Comparison of ENCODE assay signal across 8 cellular contexts in genomic region chr2:24360050-24360962, GRCh38. TPM values are rescaled to one million over a fixed set of nuclear protein-coding genes. Genes with fewer than 3 reads are reported as not detected.
DNase-seq lines count a peak whose midpoint lies in the region; ATAC-seq, FAIRE-seq and TF ChIP-seq lines count a peak whose summit lies in the region.

Gene ITSN2, minus strand, starts transcription at chr2:24360536. Its CDS starts 32,454 bp downstream, at chr2:24328082.

- H3K27me3 Mint-ChIP-seq in osteocyte (ENCODE audit: unreplicated experiment), result no peaks in the 10 kb centered on the region

- peak; percentile 72 for TF ChIP-seq POLR2A in H54 (IDR thresholded peaks at IDR 0.05; ENCODE audit: low read depth, low read length)

- no peaks in the 10 kb centered on the region for H3K36me3 ChIP-seq in thoracic aorta

- peaks cover 0 to 4% of the 10 kb centered on the region in 2 donors for H3K9me3 Mint-ChIP-seq in activated naive CD4-positive, alpha-beta T cell treated with anti-CD3 and anti-CD28 coated beads, Interleukin-2, amount 50 U/mL, for 72 hours
- no peaks in the 10 kb centered on the region for H3K9me3 Mint-ChIP-seq in osteocyte (ENCODE audit: unreplicated experiment)

- H3K36me3 Mint-ChIP-seq in activated naive CD4-positive, alpha-beta T cell treated with anti-CD3 and anti-CD28 coated beads, Interleukin-2, amount 50 U/mL, for 72 hours, result peaks cover 4 to 7% of the 10 kb centered on the region in 2 donors
- no peaks in the 10 kb centered on the region for H3K36me3 Mint-ChIP-seq in osteocyte (ENCODE audit: unreplicated experiment)

- no peak for TF ChIP-seq CTCF in osteocyte (IDR thresholded peaks at IDR 0.05)
- TF ChIP-seq CTCF in thoracic aorta (IDR thresholded peaks at IDR 0.05), result no peak

- H3K4me1 ChIP-seq in thoracic aorta (ENCODE audit: control insufficient read depth in 1 of 2, low read depth in 2 of 2), result peaks cover 22 to 29% of the 10 kb centered on the region in 2 donors

- H3K27ac Mint-ChIP-seq in activated naive CD4-positive, alpha-beta T cell treated with anti-CD3 and anti-CD28 coated beads, Interleukin-2, amount 50 U/mL, for 72 hours, result peak within 1 kb of the TSS; percentile 89 to 97
- peak within 1 kb of the TSS; percentile 91 for H3K27ac Mint-ChIP-seq in osteocyte (ENCODE audit: unreplicated experiment)

- no peaks in the 10 kb centered on the region for H3K9me3 ChIP-seq in thoracic aorta

- no peaks in the 10 kb centered on the region for H3K27me3 ChIP-seq in thoracic aorta (replicated peaks; ENCODE audit: insufficient read depth)

- peak; percentile 91 to 92 for ATAC-seq in activated naive CD4-positive, alpha-beta T cell treated with anti-CD3 and anti-CD28 coated beads, Interleukin-2, amount 50 U/mL, for 72 hours
- ATAC-seq in thoracic aorta (ENCODE audit: insufficient number of reproducible peaks, low FRiP score, low read depth), result peak; percentile 75

- peak within 1 kb of the TSS; percentile 95 to 97 for H3K27ac ChIP-seq in thoracic aorta

- peak within 1 kb of the TSS; percentile 86 for H3K4me3 ChIP-seq in thoracic aorta

- H3K4me3 Mint-ChIP-seq in osteocyte (ENCODE audit: unreplicated experiment), result peak within 1 kb of the TSS; percentile 79

- H3K4me1 Mint-ChIP-seq in osteocyte (ENCODE audit: unreplicated experiment), result peaks cover 36% of the 10 kb centered on the region

- peak; percentile 18 for DNase-seq in GM04503 (ENCODE audit: low read depth)
- DNase-seq in H54 (ENCODE audit: insufficient read length, low spot score), result peak; percentile 78
- DNase-seq in LoVo (ENCODE audit: low spot score), result peak; percentile 82
- peak; percentile 43 for DNase-seq in SKM-1 treated with dmso at 0.1 percent for 144 hours (lab: John Stamatoyannopoulos, UW; ENCODE audit: unreplicated experiment)
- peak; percentile 83 to 85 for DNase-seq in activated naive CD4-positive, alpha-beta T cell treated with anti-CD3 and anti-CD28 coated beads, Interleukin-2, amount 50 U/mL, for 72 hours (ENCODE audit: low spot score in 2 of 2)
- peak; percentile 74 for DNase-seq in glomerular visceral epithelial cell (ENCODE audit: extremely low spot score)
- DNase-seq in osteocyte (ENCODE audit: extremely low spot score, unreplicated experiment), result peak; percentile 92
- DNase-seq in thoracic aorta (ENCODE audit: low spot score), result peak; percentile 24

- no peak for FAIRE-seq in H54 (lab: Jason Lieb, UNC)

RNA-seq across cellular contexts. Expression of gene ITSN2, which starts in this region (rescaled TPM):
- total RNA-seq in activated naive CD4-positive, alpha-beta T cell treated with anti-CD3 and anti-CD28 coated beads, Interleukin-2, amount 50 U/mL, for 72 hours, result 10 to 100 TPM; 48.7 to 51.2 TPM
- total RNA-seq in osteocyte, result 31.7 and 32.1 TPM in 2 replicates
- 100 to 1,000 TPM in 1 of 2 donors, 10 to 100 TPM in 1; 64.0 to 121 TPM for total RNA-seq in thoracic aorta

Comparison
In these comparisons a context has a peak if more than half of its experiments do, and no peak if none do; other contexts are left out.
1. Peak in every context shown above with its lines: DNase-seq, ATAC-seq, H3K4me3 ChIP-seq and H3K27ac ChIP-seq.
2. DNase-seq: peak in every context shown above with its lines; median percentile 92 in osteocyte; 84 in activated naive CD4-positive, alpha-beta T cell treated with anti-CD3 and anti-CD28 coated beads, Interleukin-2, amount 50 U/mL, for 72 hours; 82 in LoVo; 78 in H54; 74 in glomerular visceral epithelial cell; 43 in SKM-1 treated with dmso at 0.1 percent for 144 hours; 24 in thoracic aorta; 18 in GM04503.